Comparison of ENCODE assay signal across 1 cellular context in the genomic region with DNA sequence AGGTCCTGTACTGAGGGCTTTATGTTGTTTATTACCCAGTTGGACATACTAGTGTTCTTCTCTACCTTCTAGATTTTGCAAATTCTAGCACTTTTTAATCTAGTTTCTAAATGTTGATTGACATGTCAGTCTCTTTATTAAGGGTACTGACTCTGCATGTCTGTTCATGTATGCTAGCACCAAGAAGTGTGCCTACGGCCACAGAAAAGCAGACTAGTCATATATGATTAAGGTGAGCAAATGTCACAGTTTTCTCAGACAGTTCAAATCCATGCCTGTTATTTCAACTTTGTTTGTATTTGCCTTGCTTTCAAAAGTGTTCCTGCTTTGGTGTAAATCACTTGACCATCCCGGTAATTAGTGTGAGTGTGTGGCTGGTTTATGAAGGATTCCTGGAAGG.
TF ChIP-seq lines count a peak whose summit lies in the region.

No MANE protein-coding gene starts in this region.

TF ChIP-seq in IMR-90, 13 proteins besides CTCF, POLR2A, EP300 and RAD21:
- TF ChIP-seq CEBPB (IDR thresholded peaks at IDR 0.05; ENCODE audit: low read depth, low read length), result no peak
- no peak for TF ChIP-seq BHLHE40 (IDR thresholded peaks at IDR 0.05; ENCODE audit: low read depth, low read length)
- no peak for TF ChIP-seq RCOR1 (IDR thresholded peaks at IDR 0.05; ENCODE audit: insufficient replicate concordance, low read length)
- no peak for TF ChIP-seq MAFK (IDR thresholded peaks at IDR 0.05; ENCODE audit: low read depth, low read length)
- TF ChIP-seq, protein P1, sequence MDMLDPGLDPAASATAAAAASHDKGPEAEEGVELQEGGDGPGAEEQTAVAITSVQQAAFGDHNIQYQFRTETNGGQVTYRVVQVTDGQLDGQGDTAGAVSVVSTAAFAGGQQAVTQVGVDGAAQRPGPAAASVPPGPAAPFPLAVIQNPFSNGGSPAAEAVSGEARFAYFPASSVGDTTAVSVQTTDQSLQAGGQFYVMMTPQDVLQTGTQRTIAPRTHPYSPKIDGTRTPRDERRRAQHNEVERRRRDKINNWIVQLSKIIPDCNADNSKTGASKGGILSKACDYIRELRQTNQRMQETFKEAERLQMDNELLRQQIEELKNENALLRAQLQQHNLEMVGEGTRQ (IDR thresholded peaks at IDR 0.05; ENCODE audit: low read depth, low read length), result no peak
- no peak for TF ChIP-seq MXI1 (IDR thresholded peaks at IDR 0.05; ENCODE audit: borderline replicate concordance, low read depth, low read length)
